ENCODE assay signal across 8 cellular contexts in the genomic region with DNA sequence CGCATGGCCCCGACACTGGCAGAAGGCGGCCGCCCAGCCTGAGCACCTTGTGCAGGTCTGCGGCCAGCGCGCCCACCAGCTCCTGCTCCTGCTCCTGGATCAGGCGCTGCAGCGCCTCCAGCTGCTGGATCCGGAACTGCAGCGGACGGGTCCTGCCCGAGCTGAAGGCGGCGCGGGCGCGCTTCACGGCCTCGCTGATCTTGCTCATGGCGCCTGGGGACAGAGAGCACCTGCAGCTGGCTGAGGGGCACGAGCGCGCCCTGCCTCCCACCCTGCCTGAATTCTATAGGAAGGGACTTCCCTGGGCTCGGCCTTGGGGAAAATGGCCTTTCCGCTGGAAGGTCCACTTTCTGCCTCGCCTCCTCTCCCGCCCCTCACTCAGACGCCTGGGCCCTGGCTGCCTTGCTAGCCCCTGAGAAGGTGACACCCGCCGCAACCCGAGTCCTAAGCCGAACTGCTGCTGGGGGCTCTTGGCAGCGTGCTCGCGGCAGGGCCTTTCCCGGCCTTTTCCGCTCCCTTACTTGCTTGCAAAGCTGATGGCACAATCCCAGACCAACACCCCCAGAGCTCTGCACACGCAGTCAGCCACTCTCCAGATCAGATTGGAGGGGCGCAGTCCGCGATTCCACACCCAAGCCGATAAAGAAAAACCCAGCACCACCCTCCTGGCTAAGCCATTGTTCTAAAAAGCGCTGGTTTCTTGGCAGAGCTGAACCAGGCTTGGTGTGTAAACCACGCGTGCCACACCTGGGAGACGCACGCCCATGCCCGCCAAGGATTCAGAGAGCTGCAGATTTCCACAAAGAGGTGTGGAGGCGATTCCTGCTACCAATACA. TPM values are rescaled to one million over a fixed set of nuclear protein-coding genes. Genes with fewer than 3 reads are reported as not detected.
DNase-seq lines count a peak whose midpoint lies in the region; ATAC-seq and TF ChIP-seq lines count a peak whose summit lies in the region.

No MANE protein-coding gene starts in this region.

- H4K8ac ChIP-seq in trophoblast cell (ENCODE audit: low read depth, low read length), result no peak overlapping the region

- no peaks in the 10 kb centered on the region for H3K27me3 ChIP-seq in heart left ventricle
- no peaks in the 10 kb centered on the region for H3K27me3 ChIP-seq in trophoblast cell (ENCODE audit: insufficient read depth, low read length)
- H3K27me3 ChIP-seq in thyroid gland, result no peaks in the 10 kb centered on the region

- H3K9me3 ChIP-seq in heart left ventricle, result no peaks in the 10 kb centered on the region
- H3K9me3 ChIP-seq in trophoblast cell (ENCODE audit: insufficient read depth, low read depth, low read length), result peaks cover 4% of the 10 kb centered on the region
- no peaks in the 10 kb centered on the region for H3K9me3 ChIP-seq in thyroid gland

- 21 to 27% (median 25%) methylated on average over 28 to 50 of the region's 50 CpGs for WGBS in heart left ventricle, 4 donors
- no CpG with 5 or more reads among the region's 50 CpGs for WGBS in trophoblast cell (ENCODE audit: extremely low coverage, insufficient coverage, insufficient read length)
- 52 to 75% methylated on average over 12 to 27 of the region's 50 CpGs for WGBS in thyroid gland, 2 donors

- peak overlapping the region in 6 of 12 donors; percentile 32 to 64 (median 59) for H3K27ac ChIP-seq in heart left ventricle
- no peak overlapping the region for H3K27ac ChIP-seq in trophoblast cell (ENCODE audit: low read depth, low read length)
- peak overlapping the region in 2 of 3 donors; percentile 32 to 52 for H3K27ac ChIP-seq in thyroid gland

- peak overlapping the region; percentile 88 for H3K4me2 ChIP-seq in trophoblast cell (ENCODE audit: low read length)

- H3K18ac ChIP-seq in trophoblast cell (ENCODE audit: low read length), result no peak overlapping the region

- H3K4me1 ChIP-seq in heart left ventricle, result peaks cover 0 to 13% (median 5%) of the 10 kb centered on the region in 12 donors
- H3K4me1 ChIP-seq in trophoblast cell (ENCODE audit: control insufficient read depth in 1 of 2, insufficient read depth in 2 of 2, low read length in 2 of 2), result peaks cover 0 to 4% of the 10 kb centered on the region in 2 experiments
- H3K4me1 ChIP-seq in thyroid gland, result peaks cover 10 to 25% of the 10 kb centered on the region in 2 donors

- peak; percentile 48 for DNase-seq in DMS53 treated with DMSO at 0.1 percent for 48 hours (lab: John Stamatoyannopoulos, UW; ENCODE audit: unreplicated experiment)
- DNase-seq in HUDEP-2 (lab: John Stamatoyannopoulos, UW; ENCODE audit: unreplicated experiment in 76 of 76), result peak in 54 of 76 experiments; percentile 6 to 74 (median 48)
- DNase-seq in SKM-1 (lab: John Stamatoyannopoulos, UW; ENCODE audit: unreplicated experiment), result peak; percentile 40
- DNase-seq in activated naive CD8-positive, alpha-beta T cell treated with anti-CD3 and anti-CD28 coated beads, Interleukin-2, amount 50 U/mL, for 16 hours (ENCODE audit: low read depth, low spot score), result peak; percentile 74
- peak; percentile 85 to 94 (median 91) for DNase-seq in heart left ventricle
- peak; percentile 68 to 75 for DNase-seq in trophoblast cell
- peak; percentile 96 to 98 for DNase-seq in thyroid gland

- no peak overlapping the region for H3K14ac ChIP-seq in trophoblast cell (ENCODE audit: low read length)

- peak overlapping the region; percentile 28 to 65 (median 60) for H3K4me3 ChIP-seq in heart left ventricle
- H3K4me3 ChIP-seq in trophoblast cell (ENCODE audit: low read depth, low read length), result no peak overlapping the region
- H3K4me3 ChIP-seq in thyroid gland (replicated peaks in 1 of 3), result peak overlapping the region in 1 of 3 donors; percentile 54

- no peaks in the 10 kb centered on the region for H3K79me2 ChIP-seq in trophoblast cell (ENCODE audit: control insufficient read depth, insufficient read depth, low read length, poor library complexity)

- H2BK120ac ChIP-seq in trophoblast cell (ENCODE audit: insufficient read depth, low read length, poor library complexity), result no peak overlapping the region

- intact Hi-C loops in heart left ventricle (cut with DNase I), result loop anchor here in 2 of 10 donors (10.0 kb wide), 2 partner anchors 80 to 100 kb away; a partner anchor contains a TSS
- intact Hi-C loops in thyroid gland (cut with DNase I), result no loop called here

- no peaks in the 10 kb centered on the region for H3K36me3 ChIP-seq in heart left ventricle
- no peaks in the 10 kb centered on the region for H3K36me3 ChIP-seq in trophoblast cell (ENCODE audit: control insufficient read depth in 1 of 2, insufficient read depth in 2 of 2, low read length in 2 of 2)
- no peaks in the 10 kb centered on the region for H3K36me3 ChIP-seq in thyroid gland

- H2AK5ac ChIP-seq in trophoblast cell (ENCODE audit: low read length), result no peak overlapping the region

- no peak overlapping the region for H3K23ac ChIP-seq in trophoblast cell (ENCODE audit: low read length)

- peak; percentile 85 to 96 (median 92) for TF ChIP-seq CTCF in heart left ventricle (IDR thresholded peaks at IDR 0.05)
- TF ChIP-seq CTCF in thyroid gland (IDR thresholded peaks at IDR 0.05), result peak; percentile 66 to 97 (median 92)

- H4K91ac ChIP-seq in trophoblast cell (ENCODE audit: low read depth, low read length), result no peak overlapping the region

- TF ChIP-seq POLR2A in heart left ventricle (IDR thresholded peaks at IDR 0.05), result no peak
- peak in 1 of 2 donors; percentile 32 for TF ChIP-seq POLR2A in thyroid gland (IDR thresholded peaks at IDR 0.05)

- H4K12ac ChIP-seq in trophoblast cell (ENCODE audit: low read depth, low read length), result no peak overlapping the region

- ATAC-seq in heart left ventricle, result peak; percentile 63 to 95 (median 86)
- ATAC-seq in GM21447 (IDR thresholded peaks at IDR 0.05; ENCODE audit: unreplicated experiment), result no peak

- no peak overlapping the region for H2BK5ac ChIP-seq in trophoblast cell (ENCODE audit: low read depth, low read length, poor library complexity)

- no peak overlapping the region for H3K4ac ChIP-seq in trophoblast cell (ENCODE audit: low read depth, low read length)

- H3K79me1 ChIP-seq in trophoblast cell (ENCODE audit: low read length), result peaks cover 2% of the 10 kb centered on the region

- H3K9ac ChIP-seq in trophoblast cell (ENCODE audit: low read length), result no peak overlapping the region

- H2BK12ac ChIP-seq in trophoblast cell (ENCODE audit: low read length), result no peak overlapping the region

- H2AFZ ChIP-seq in trophoblast cell (ENCODE audit: insufficient read depth, low read length, poor library complexity), result peak overlapping the region; percentile 30

RNA-seq across cellular contexts. Expression of a gene that starts 3.0 kb away (rescaled TPM):
- total RNA-seq in heart left ventricle (1 to 10 TPM in 1 of 9 donors, under 1 TPM in 3, not detected in 5; 0.19 to 1.1 (median 0.39) TPM), thyroid gland (1 to 10 TPM in 2 of 4 donors, under 1 TPM in 1, not detected in 1; 0.94 to 1.6 (median 1.1) TPM)
- under 1 TPM in 1 of 2 donors, not detected in 1; 0.04 TPM for polyA plus RNA-seq in heart left ventricle
- polyA plus RNA-seq in trophoblast cell (2013), result 0.03 TPM in 1 of 2 replicates, not detected in the other

RNA-seq across cellular contexts. Expression of a gene that starts 28.8 kb away (rescaled TPM):
- under 1 TPM in 1 of 9 donors, not detected in 8; 0.32 TPM for total RNA-seq in heart left ventricle
- polyA plus RNA-seq in heart left ventricle, result not detected
- not detected in 2 replicates for polyA plus RNA-seq in trophoblast cell (2013)
- total RNA-seq in thyroid gland, result 1 to 10 TPM in 1 of 4 donors, under 1 TPM in 1, not detected in 2; 0.45 to 1.4 TPM

Comparison
In these comparisons a context has a peak if more than half of its experiments do, and no peak if none do; other contexts are left out.
1. DNase-seq: peak in every context shown above with its lines; median percentile 97 in thyroid gland; 91 in heart left ventricle; 74 in activated naive CD8-positive, alpha-beta T cell treated with anti-CD3 and anti-CD28 coated beads, Interleukin-2, amount 50 U/mL, for 16 hours; 72 in trophoblast cell; 48 in DMS53 treated with DMSO at 0.1 percent for 48 hours; 48 in HUDEP-2; 40 in SKM-1.